In genomic region chr12:96404683-96405082, GRCh38 we compare ENCODE assay signal across 17 cellular contexts.
"Had no signal": no experiment of that assay in that cellular context is flagged by ENCODE, and none has a peak within 500 bp of the region (broad histone marks: within the 10 kb centered on the region; RNA-seq: fewer than 3 reads in every experiment).

No MANE protein-coding gene starts in this region.

- H2AFZ ChIP-seq: neural progenitor cell had no signal

- ATAC-seq: activated CD4-positive, alpha-beta T cell treated with anti-CD3 and anti-CD28 coated beads for 36 hours; heart left ventricle; left colon had no signal

- H3K4me1 ChIP-seq: breast epithelium, uterus had no signal

- H3K9ac ChIP-seq: neural progenitor cell had no signal

- H3K4me3 Mint-ChIP-seq: activated CD4-positive, alpha-beta memory T cell treated with anti-CD3 and anti-CD28 coated beads, Interleukin-2, amount 10 ng/mL, durations not matched to agents 7 days and 5 days; activated CD4-positive, alpha-beta T cell treated with anti-CD3 and anti-CD28 coated beads for 36 hours; activated naive CD8-positive, alpha-beta T cell treated with anti-CD3 and anti-CD28 coated beads, Interleukin-2, amount 10 ng/mL, durations not matched to agents 7 days and 5 days; neural progenitor cell had no signal

- H3K27me3 ChIP-seq: breast epithelium, esophagus squamous epithelium, heart left ventricle, neural progenitor cell, thyroid gland, uterus had no signal

- DNase-seq: activated CD4-positive, alpha-beta memory T cell treated with anti-CD3 and anti-CD28 coated beads, Interleukin-2, amount 10 ng/mL, durations not matched to agents 7 days and 5 days; activated CD4-positive, alpha-beta T cell treated with anti-CD3 and anti-CD28 coated beads for 36 hours; activated gamma-delta T cell; activated naive CD8-positive, alpha-beta T cell treated with anti-CD3 and anti-CD28 coated beads, Interleukin-2, amount 10 ng/mL, durations not matched to agents 7 days and 5 days; activated T-cell treated with anti-CD3 and anti-CD28 coated beads, Interleukin-2, amount 50 U/mL, for 48 hours; aorta; esophagus squamous epithelium; heart left ventricle; left colon; midbrain; small intestine; thyroid gland; uterus had no signal

- H3K27me3 Mint-ChIP-seq: activated CD4-positive, alpha-beta memory T cell treated with anti-CD3 and anti-CD28 coated beads, Interleukin-2, amount 10 ng/mL, durations not matched to agents 7 days and 5 days; activated CD4-positive, alpha-beta T cell treated with anti-CD3 and anti-CD28 coated beads for 36 hours; activated naive CD8-positive, alpha-beta T cell treated with anti-CD3 and anti-CD28 coated beads, Interleukin-2, amount 10 ng/mL, durations not matched to agents 7 days and 5 days had no signal

- H3K9me3 ChIP-seq: breast epithelium, esophagus squamous epithelium, heart left ventricle, thyroid gland, uterus had no signal

- H3K36me3 Mint-ChIP-seq: activated naive CD8-positive, alpha-beta T cell treated with anti-CD3 and anti-CD28 coated beads, Interleukin-2, amount 10 ng/mL, durations not matched to agents 7 days and 5 days; neural progenitor cell had no signal

- H3K4me2 ChIP-seq: neural progenitor cell had no signal

- H3K4me3 ChIP-seq: breast epithelium, esophagus squamous epithelium, heart left ventricle, lung, neural progenitor cell, thyroid gland, uterus had no signal

- H3K27ac ChIP-seq: breast epithelium, esophagus squamous epithelium, heart left ventricle, neural progenitor cell, thyroid gland, VCaP had no signal

- H3K36me3 ChIP-seq: breast epithelium, esophagus squamous epithelium, heart left ventricle, neural progenitor cell, thyroid gland, uterus had no signal

- H3K9me3 Mint-ChIP-seq: activated CD4-positive, alpha-beta memory T cell treated with anti-CD3 and anti-CD28 coated beads, Interleukin-2, amount 10 ng/mL, durations not matched to agents 7 days and 5 days; activated naive CD8-positive, alpha-beta T cell treated with anti-CD3 and anti-CD28 coated beads, Interleukin-2, amount 10 ng/mL, durations not matched to agents 7 days and 5 days; neural progenitor cell had no signal

- H3K27ac Mint-ChIP-seq: activated CD4-positive, alpha-beta memory T cell treated with anti-CD3 and anti-CD28 coated beads, Interleukin-2, amount 10 ng/mL, durations not matched to agents 7 days and 5 days; activated CD4-positive, alpha-beta T cell treated with anti-CD3 and anti-CD28 coated beads for 36 hours; activated naive CD8-positive, alpha-beta T cell treated with anti-CD3 and anti-CD28 coated beads, Interleukin-2, amount 10 ng/mL, durations not matched to agents 7 days and 5 days; neural progenitor cell had no signal
